2 cellular contexts compared by ENCODE assay signal in the genomic region with DNA sequence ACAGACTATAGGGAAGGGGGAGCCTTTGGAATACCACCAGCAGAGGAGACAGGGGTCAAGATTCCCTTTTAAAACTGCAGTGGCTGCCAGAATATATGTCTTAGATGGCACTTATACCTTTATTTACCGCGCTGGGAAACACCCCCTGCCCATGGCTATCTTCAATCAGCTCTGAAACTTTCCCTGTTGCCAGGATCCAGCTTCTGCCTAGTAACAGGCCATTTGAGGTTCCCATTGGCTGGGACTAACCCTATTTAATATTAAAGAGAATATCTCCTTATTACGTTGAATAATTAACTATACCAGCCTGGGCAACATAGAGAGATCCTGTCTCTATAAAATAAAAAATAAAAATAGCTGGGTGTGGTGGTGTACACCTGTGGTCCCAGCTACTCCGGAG.
TF ChIP-seq lines count a peak whose summit lies in the region.

No MANE protein-coding gene starts in this region.

TF ChIP-seq in HEK293T, 16 proteins besides CTCF, POLR2A, EP300 and RAD21 (continued from another document):
- TF ChIP-seq TARDBP (IDR thresholded peaks at IDR 0.05) (no peak), L3MBTL2 (conservative IDR thresholded peaks at IDR 0.05) (no peak), ZNF384 (IDR thresholded peaks at IDR 0.05) (no peak), BHLHE40 (IDR thresholded peaks at IDR 0.05; ENCODE audit: borderline replicate concordance) (no peak), LEF1 (IDR thresholded peaks at IDR 0.05; ENCODE audit: borderline replicate concordance) (no peak), HDGF (IDR thresholded peaks at IDR 0.05; ENCODE audit: borderline replicate concordance) (no peak), FOXA1 (IDR thresholded peaks at IDR 0.05) (no peak), SP1 (IDR thresholded peaks at IDR 0.05) (no peak), CTBP1 (IDR thresholded peaks at IDR 0.05; ENCODE audit: borderline replicate concordance) (no peak), NFRKB (IDR thresholded peaks at IDR 0.05) (no peak), SUZ12 (IDR thresholded peaks at IDR 0.05) (no peak), FOXM1 (IDR thresholded peaks at IDR 0.05; ENCODE audit: borderline replicate concordance) (no peak)

TF ChIP-seq in H1, 55 proteins besides CTCF, POLR2A, EP300 and RAD21 (continued from another document):
- TF ChIP-seq SP1 (IDR thresholded peaks at IDR 0.05; ENCODE audit: low read depth, low read length) = no peak
